Comparison of ENCODE assay signal across 1 cellular context in the genomic region with DNA sequence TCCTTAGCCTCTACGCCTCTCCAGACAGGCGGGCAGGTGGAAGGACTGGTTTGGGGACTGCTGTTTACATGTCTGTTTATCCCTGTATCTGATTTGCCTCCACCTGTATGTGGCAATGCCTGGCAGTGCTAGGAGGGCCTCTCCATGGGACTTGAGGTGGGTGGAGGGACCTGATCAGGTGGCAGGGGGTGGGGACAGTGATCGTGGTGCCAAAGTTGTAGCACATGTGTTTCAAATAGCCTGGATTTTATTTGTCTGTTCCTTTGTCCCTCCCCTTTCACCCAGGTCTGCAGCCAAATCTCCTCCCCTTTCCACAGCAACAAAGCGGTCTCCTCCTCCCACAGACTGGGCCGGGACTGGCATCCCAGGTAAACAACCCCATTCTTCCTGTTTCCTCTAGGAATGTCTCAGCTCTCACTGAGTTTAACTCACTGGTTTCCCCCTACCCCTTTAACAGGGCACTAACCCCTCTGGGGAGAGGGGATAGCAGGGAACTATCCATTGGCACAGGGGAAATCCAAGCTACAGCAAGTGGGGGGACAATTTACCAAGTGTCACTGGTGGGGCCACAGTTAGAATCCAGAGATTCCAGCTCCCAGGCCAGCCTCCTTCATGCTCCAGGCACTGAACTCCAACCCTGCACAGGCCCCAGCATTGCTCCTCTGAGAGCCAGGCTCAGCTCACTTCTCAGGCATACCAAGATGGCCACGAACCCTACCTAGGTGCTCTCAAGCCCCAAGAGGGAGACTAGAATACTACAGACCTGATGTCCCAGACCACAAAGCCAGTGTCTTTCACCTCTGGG.
TF ChIP-seq lines count a peak whose summit lies in the region.

No MANE protein-coding gene starts in this region.

TF ChIP-seq in GM23338, 12 proteins besides CTCF, POLR2A, EP300 and RAD21 (continued from another document):
- TF ChIP-seq STAT1 (IDR thresholded peaks at IDR 0.05; ENCODE audit: unreplicated experiment) (no peak), EZH2 (IDR thresholded peaks at IDR 0.05; ENCODE audit: low read depth, unreplicated experiment) (no peak), ZNF114 (CRISPR knock-in tag; IDR thresholded peaks at IDR 0.05) (no peak)
- TF ChIP-seq, protein P1, sequence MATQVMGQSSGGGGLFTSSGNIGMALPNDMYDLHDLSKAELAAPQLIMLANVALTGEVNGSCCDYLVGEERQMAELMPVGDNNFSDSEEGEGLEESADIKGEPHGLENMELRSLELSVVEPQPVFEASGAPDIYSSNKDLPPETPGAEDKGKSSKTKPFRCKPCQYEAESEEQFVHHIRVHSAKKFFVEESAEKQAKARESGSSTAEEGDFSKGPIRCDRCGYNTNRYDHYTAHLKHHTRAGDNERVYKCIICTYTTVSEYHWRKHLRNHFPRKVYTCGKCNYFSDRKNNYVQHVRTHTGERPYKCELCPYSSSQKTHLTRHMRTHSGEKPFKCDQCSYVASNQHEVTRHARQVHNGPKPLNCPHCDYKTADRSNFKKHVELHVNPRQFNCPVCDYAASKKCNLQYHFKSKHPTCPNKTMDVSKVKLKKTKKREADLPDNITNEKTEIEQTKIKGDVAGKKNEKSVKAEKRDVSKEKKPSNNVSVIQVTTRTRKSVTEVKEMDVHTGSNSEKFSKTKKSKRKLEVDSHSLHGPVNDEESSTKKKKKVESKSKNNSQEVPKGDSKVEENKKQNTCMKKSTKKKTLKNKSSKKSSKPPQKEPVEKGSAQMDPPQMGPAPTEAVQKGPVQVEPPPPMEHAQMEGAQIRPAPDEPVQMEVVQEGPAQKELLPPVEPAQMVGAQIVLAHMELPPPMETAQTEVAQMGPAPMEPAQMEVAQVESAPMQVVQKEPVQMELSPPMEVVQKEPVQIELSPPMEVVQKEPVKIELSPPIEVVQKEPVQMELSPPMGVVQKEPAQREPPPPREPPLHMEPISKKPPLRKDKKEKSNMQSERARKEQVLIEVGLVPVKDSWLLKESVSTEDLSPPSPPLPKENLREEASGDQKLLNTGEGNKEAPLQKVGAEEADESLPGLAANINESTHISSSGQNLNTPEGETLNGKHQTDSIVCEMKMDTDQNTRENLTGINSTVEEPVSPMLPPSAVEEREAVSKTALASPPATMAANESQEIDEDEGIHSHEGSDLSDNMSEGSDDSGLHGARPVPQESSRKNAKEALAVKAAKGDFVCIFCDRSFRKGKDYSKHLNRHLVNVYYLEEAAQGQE (IDR thresholded peaks at IDR 0.05; ENCODE audit: unreplicated experiment), result no peak
